Comparison of ENCODE assay signal across 8 cellular contexts in the genomic region with DNA sequence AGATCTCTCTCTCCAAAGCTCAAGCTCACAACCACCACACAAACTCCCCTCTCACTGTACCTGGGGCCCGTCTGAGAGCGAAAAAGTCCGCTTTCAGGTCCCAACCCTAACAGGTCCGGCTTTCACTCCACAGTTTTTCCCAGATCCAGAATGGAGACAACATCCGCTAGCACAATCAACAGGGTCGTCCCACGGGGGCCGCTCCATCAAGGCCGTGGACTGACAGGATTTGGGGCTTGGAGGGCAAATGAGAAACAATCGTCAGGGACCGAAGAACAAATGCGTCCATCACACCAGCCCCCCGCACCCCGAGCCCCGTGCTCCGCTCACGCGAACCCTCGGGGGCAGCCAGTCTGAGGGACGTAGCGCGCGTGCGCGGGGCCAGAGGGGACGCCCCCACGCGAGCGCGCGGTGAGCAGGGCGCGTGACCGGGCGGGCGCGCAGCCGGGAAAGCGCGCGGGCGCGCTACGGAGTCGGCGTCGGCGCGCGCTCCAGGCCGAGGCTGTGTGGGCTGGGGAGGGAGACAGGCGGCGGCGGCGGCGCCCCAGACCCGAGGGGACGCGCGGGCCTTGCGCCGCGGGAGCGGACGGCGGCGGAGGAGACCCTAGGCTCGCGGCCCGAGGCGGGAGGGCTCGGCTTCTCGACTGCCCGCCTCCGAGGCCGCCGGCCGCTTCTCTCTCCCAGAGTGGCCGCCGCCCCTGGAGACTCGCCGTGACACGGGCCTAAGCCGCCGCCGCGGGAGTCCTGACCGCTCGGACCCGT. TPM values are rescaled to one million over a fixed set of nuclear protein-coding genes. Genes with fewer than 3 reads are reported as not detected.
DNase-seq lines count a peak whose midpoint lies in the region; ATAC-seq and TF ChIP-seq lines count a peak whose summit lies in the region.

A gene (plus strand): TSS at position 470 of the 762 bp plus-strand sequence. CDS start 606 bp downstream, outside the sequence.

- ATAC-seq in HG02759 (IDR thresholded peaks at IDR 0.05; ENCODE audit: unreplicated experiment), result peak; percentile 88

- no peaks in the 10 kb centered on the region for H3K9me2 ChIP-seq in hepatocyte (replicated peaks; ENCODE audit: insufficient read depth)

- H3K27ac ChIP-seq in hepatocyte, result peak within 1 kb of the TSS; percentile 98

- H3K27me3 ChIP-seq in hepatocyte, result no peaks in the 10 kb centered on the region

- peaks cover 14% of the 10 kb centered on the region for H3K4me1 ChIP-seq in hepatocyte (ENCODE audit: insufficient read depth)

- 2% methylated on average over 62 of the region's 90 CpGs for WGBS in hepatocyte (ENCODE audit: low lambda C conversion rate, missing lambda C conversion rate)

- peaks cover 44% of the 10 kb centered on the region for H3K79me2 ChIP-seq in hepatocyte

- no peaks in the 10 kb centered on the region for H3K9me3 ChIP-seq in hepatocyte (ENCODE audit: low read depth)

- H3K4me3 ChIP-seq in astrocyte of the cerebellum (ENCODE audit: low read depth, low read length) (peak within 1 kb of the TSS; percentile 50), hepatocyte (peak within 1 kb of the TSS; percentile 82), retinal pigment epithelial cell (ENCODE audit: low read length) (peak within 1 kb of the TSS; percentile 97)

- no peaks in the 10 kb centered on the region for H3K36me3 ChIP-seq in hepatocyte (replicated peaks; ENCODE audit: insufficient read depth, low read depth)

- peak within 1 kb of the TSS; percentile 93 for H2AFZ ChIP-seq in hepatocyte

- in situ Hi-C loops in astrocyte of the cerebellum (cut with HindIII; ENCODE audit: low sequenced_read_pairs), result no loop called here

- TF ChIP-seq POLR2A in GM15510 (IDR thresholded peaks at IDR 0.05; ENCODE audit: borderline replicate concordance, extremely low read depth, insufficient read length), result peak; percentile 90

- H3K4me2 ChIP-seq in hepatocyte, result peak within 1 kb of the TSS; percentile 92

- no peak for TF ChIP-seq CTCF in astrocyte of the cerebellum (IDR thresholded peaks at IDR 0.05; ENCODE audit: low read depth, low read length, missing control alignments)
- TF ChIP-seq CTCF in hepatocyte (IDR thresholded peaks at IDR 0.05; ENCODE audit: poor library complexity), result no peak
- no peak for TF ChIP-seq CTCF in retinal pigment epithelial cell (conservative IDR thresholded peaks at IDR 0.05; ENCODE audit: low read depth, low read length)

- H4K20me1 ChIP-seq in hepatocyte (ENCODE audit: insufficient read depth, poor library complexity, severe bottlenecking), result peaks cover 32% of the 10 kb centered on the region

- DNase-seq in NCI-H146 (lab: John Stamatoyannopoulos, UW), result peak; percentile 79
- peak; percentile 74 for DNase-seq in T1000 (lab: John Stamatoyannopoulos, UW)
- DNase-seq in astrocyte of the cerebellum (ENCODE audit: low read depth), result peak; percentile 51
- DNase-seq in hepatocyte (ENCODE audit: low spot score), result peak; percentile 97
- no peak for DNase-seq in retinal pigment epithelial cell (ENCODE audit: low read depth)
- DNase-seq in OCI-M2 (lab: John Stamatoyannopoulos, UW; ENCODE audit: unreplicated experiment), result no peak

RNA-seq across cellular contexts. Expression of the gene that starts here (rescaled TPM):
- total RNA-seq in hepatocyte, result 35.6 and 43.6 TPM in 2 replicates
- polyA plus RNA-seq in hepatocyte, result 13.8 and 15.5 TPM in 2 replicates

Comparison
In these comparisons a context has a peak if more than half of its experiments do, and no peak if none do; other contexts are left out.
1. DNase-seq: peak in NCI-H146 (single experiment), T1000 (single experiment), astrocyte of the cerebellum (single experiment) and hepatocyte (single experiment); none in retinal pigment epithelial cell (single experiment) and OCI-M2 (single experiment).
2. Peak in every context shown above with its lines, with median percentiles within 50 percentile points of each other: H3K4me3 ChIP-seq.